ENCODE assay signal across 1 cellular context in genomic region chr12:15634010-15634676, GRCh38.
A peak's percentile ranks its signal among the peaks of the same experiment; 100 is the strongest.
TF ChIP-seq lines count a peak whose summit lies in the region.

No MANE protein-coding gene starts in this region.

TF ChIP-seq in SK-N-SH, 30 proteins besides CTCF, POLR2A, EP300 and RAD21:
- TF ChIP-seq GABPA (IDR thresholded peaks at IDR 0.05; ENCODE audit: low read depth) = no peak
- no peak for TF ChIP-seq FOXJ3 (CRISPR knock-in tag; IDR thresholded peaks at IDR 0.05)
- TF ChIP-seq CHD2 (IDR thresholded peaks at IDR 0.05; ENCODE audit: low read length, partially characterized antibody) = no peak
- TF ChIP-seq TEAD4 (IDR thresholded peaks at IDR 0.05; ENCODE audit: borderline replicate concordance, insufficient read depth) = no peak
- no peak for TF ChIP-seq MXI1 (IDR thresholded peaks at IDR 0.05; ENCODE audit: low read depth, low read length)
- TF ChIP-seq RCOR1 (IDR thresholded peaks at IDR 0.05; ENCODE audit: low read length) = no peak
- TF ChIP-seq RXRA (IDR thresholded peaks at IDR 0.05; ENCODE audit: borderline replicate concordance, low read depth) = no peak
- no peak for TF ChIP-seq YY1 (IDR thresholded peaks at IDR 0.05; ENCODE audit: low read depth)
- no peak for TF ChIP-seq SMC3 (IDR thresholded peaks at IDR 0.05; ENCODE audit: low read depth, low read length)
- TF ChIP-seq, protein P1, sequence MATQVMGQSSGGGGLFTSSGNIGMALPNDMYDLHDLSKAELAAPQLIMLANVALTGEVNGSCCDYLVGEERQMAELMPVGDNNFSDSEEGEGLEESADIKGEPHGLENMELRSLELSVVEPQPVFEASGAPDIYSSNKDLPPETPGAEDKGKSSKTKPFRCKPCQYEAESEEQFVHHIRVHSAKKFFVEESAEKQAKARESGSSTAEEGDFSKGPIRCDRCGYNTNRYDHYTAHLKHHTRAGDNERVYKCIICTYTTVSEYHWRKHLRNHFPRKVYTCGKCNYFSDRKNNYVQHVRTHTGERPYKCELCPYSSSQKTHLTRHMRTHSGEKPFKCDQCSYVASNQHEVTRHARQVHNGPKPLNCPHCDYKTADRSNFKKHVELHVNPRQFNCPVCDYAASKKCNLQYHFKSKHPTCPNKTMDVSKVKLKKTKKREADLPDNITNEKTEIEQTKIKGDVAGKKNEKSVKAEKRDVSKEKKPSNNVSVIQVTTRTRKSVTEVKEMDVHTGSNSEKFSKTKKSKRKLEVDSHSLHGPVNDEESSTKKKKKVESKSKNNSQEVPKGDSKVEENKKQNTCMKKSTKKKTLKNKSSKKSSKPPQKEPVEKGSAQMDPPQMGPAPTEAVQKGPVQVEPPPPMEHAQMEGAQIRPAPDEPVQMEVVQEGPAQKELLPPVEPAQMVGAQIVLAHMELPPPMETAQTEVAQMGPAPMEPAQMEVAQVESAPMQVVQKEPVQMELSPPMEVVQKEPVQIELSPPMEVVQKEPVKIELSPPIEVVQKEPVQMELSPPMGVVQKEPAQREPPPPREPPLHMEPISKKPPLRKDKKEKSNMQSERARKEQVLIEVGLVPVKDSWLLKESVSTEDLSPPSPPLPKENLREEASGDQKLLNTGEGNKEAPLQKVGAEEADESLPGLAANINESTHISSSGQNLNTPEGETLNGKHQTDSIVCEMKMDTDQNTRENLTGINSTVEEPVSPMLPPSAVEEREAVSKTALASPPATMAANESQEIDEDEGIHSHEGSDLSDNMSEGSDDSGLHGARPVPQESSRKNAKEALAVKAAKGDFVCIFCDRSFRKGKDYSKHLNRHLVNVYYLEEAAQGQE (IDR thresholded peaks at IDR 0.05; ENCODE audit: low read depth, low read length) = no peak
- no peak for TF ChIP-seq NRF1 (IDR thresholded peaks at IDR 0.05; ENCODE audit: low read depth, low read length)
- TF ChIP-seq JUND (IDR thresholded peaks at IDR 0.05) = peak; percentile 21
- no peak; the same call in 1 of the 2 replicates for TF ChIP-seq POLR2AphosphoS5 (IDR thresholded peaks at IDR 0.05; ENCODE audit: low read depth, low read length)
- no peak for TF ChIP-seq ZBTB33 (IDR thresholded peaks at IDR 0.05; ENCODE audit: borderline replicate concordance, low read depth)
- no peak for TF ChIP-seq MEF2A (IDR thresholded peaks at IDR 0.05; ENCODE audit: borderline replicate concordance, low read depth)
- peak; percentile 46; the same call in 1 of the 2 replicates for TF ChIP-seq TCF12 (IDR thresholded peaks at IDR 0.05)
- no peak; the same call in 1 of the 2 replicates for TF ChIP-seq FOSL2 (IDR thresholded peaks at IDR 0.05; ENCODE audit: borderline replicate concordance, low read depth)
